ENCODE assay signal across 28 cellular contexts in the genomic region with DNA sequence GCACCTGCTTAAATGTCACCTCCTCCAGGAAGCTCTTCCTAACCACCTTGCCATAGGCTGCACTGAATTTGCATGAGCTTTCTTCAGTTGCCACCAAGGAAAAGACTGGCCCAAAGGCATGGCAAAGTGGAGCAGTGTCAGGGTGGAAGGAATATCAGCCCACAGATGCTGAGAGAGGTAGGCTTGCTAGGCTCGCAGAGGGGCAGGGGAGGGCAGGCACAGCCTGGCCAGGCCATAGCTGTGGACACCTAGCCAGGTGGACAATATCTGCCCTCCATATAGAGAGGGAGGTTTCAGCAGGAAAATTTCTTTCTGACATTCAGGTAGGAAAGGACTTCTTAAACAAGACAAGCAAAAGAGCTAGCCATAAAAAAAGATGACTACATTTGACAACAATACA.
"Had no signal": no experiment of that assay in that cellular context is flagged by ENCODE, and none has a peak within 500 bp of the region (broad histone marks: within the 10 kb centered on the region; RNA-seq: fewer than 3 reads in every experiment).

No MANE protein-coding gene starts in this region.

- H3K36me3 ChIP-seq: heart right ventricle, lower lobe of right lung, neural progenitor cell, ovary, prostate gland, tibial nerve, vagina had no signal

- DNase-seq: heart right ventricle; islet precursor cell; left ventricle myocardium superior; lower lobe of right lung; mammary epithelial cell; mesenchymal stem cell; naive B cell; natural killer cell; nephron progenitor cell; ovary; retina; right cardiac atrium; small intestine; stimulated activated CD4-positive, alpha-beta T cell treated with anti-CD3 and anti-CD28 coated beads, Interleukin-1b, Interleukin-23, amount 100 ng/mL, for 48 hours; stimulated activated CD4-positive, alpha-beta T cell treated with anti-CD3 and anti-CD28 coated beads, Interleukin-2, amount 100 ng/mL, for 48 hours; stimulated activated CD4-positive, alpha-beta T cell treated with anti-CD3 and anti-CD28 coated beads, Interleukin-4, amount 100 ng/mL, for 4 hours; stimulated activated CD8-positive, alpha-beta memory T cell treated with anti-CD3 and anti-CD28 coated beads, Interleukin-4, amount 100 ng/mL, for 48 hours; stimulated activated naive CD4-positive, alpha-beta T cell treated with Interleukin-2 at 50 U/mL for 16 hours; stimulated activated naive CD8-positive, alpha-beta T cell treated with anti-CD3 and anti-CD28 coated beads, Interleukin-15, amount 100 ng/mL, for 72 hours; substantia nigra had no signal

- H3K27ac ChIP-seq: heart right ventricle, hepatocyte, lower lobe of right lung, neural progenitor cell, ovary, prostate gland, tibial nerve, vagina had no signal

- H3K27ac Mint-ChIP-seq: mesothelial cell of epicardium; naive B cell; natural killer cell; nephron progenitor cell; neural progenitor cell; stimulated activated memory B cell treated with anti-CD40 and anti-IgM and Interleukin-4, amounts not matched to agents 10 μg/mL and 1 μg/mL and 100 μg/mL, for 72 hours; stimulated activated naive CD8-positive, alpha-beta T cell treated with anti-CD3 and anti-CD28 coated beads, Interleukin-15, amount 100 ng/mL, for 72 hours; type B pancreatic cell had no signal

- H3K27me3 ChIP-seq: hepatocyte, neural progenitor cell, ovary, tibial nerve, vagina had no signal

- H3K4me1 ChIP-seq: heart right ventricle, lower lobe of right lung, neural progenitor cell, prostate gland, tibial nerve, vagina had no signal

- H3K4me3 Mint-ChIP-seq: mesothelial cell of epicardium; naive B cell; natural killer cell; nephron progenitor cell; neural progenitor cell; stimulated activated memory B cell treated with anti-CD40 and anti-IgM and Interleukin-4, amounts not matched to agents 10 μg/mL and 1 μg/mL and 100 μg/mL, for 72 hours; stimulated activated naive CD8-positive, alpha-beta T cell treated with anti-CD3 and anti-CD28 coated beads, Interleukin-15, amount 100 ng/mL, for 72 hours; type B pancreatic cell had no signal

- H3K9me3 Mint-ChIP-seq: mesothelial cell of epicardium; natural killer cell; nephron progenitor cell; stimulated activated memory B cell treated with anti-CD40 and anti-IgM and Interleukin-4, amounts not matched to agents 10 μg/mL and 1 μg/mL and 100 μg/mL, for 72 hours; stimulated activated naive CD8-positive, alpha-beta T cell treated with anti-CD3 and anti-CD28 coated beads, Interleukin-15, amount 100 ng/mL, for 72 hours; type B pancreatic cell had no signal

- H3K36me3 Mint-ChIP-seq: mesothelial cell of epicardium; naive B cell; natural killer cell; neural progenitor cell; stimulated activated memory B cell treated with anti-CD40 and anti-IgM and Interleukin-4, amounts not matched to agents 10 μg/mL and 1 μg/mL and 100 μg/mL, for 72 hours; type B pancreatic cell had no signal

- H3K4me1 Mint-ChIP-seq: mesothelial cell of epicardium; naive B cell; natural killer cell; nephron progenitor cell; neural progenitor cell; stimulated activated memory B cell treated with anti-CD40 and anti-IgM and Interleukin-4, amounts not matched to agents 10 μg/mL and 1 μg/mL and 100 μg/mL, for 72 hours; stimulated activated naive CD8-positive, alpha-beta T cell treated with anti-CD3 and anti-CD28 coated beads, Interleukin-15, amount 100 ng/mL, for 72 hours had no signal

- H3K4me3 ChIP-seq: heart right ventricle, hepatocyte, lower lobe of right lung, neural progenitor cell, ovary, prostate gland, tibial nerve, vagina had no signal

- H3K9me3 ChIP-seq: lower lobe of right lung, ovary, prostate gland, tibial nerve, vagina had no signal
